ENCODE assay signal across 1 cellular context in genomic region chr6:33786736-33787135, GRCh38.
TF ChIP-seq lines count a peak whose summit lies in the region.

No MANE protein-coding gene starts in this region.

TF ChIP-seq in endothelial cell of umbilical vein, 7 proteins besides CTCF, POLR2A, EP300 and RAD21:
- TF ChIP-seq MAX (IDR thresholded peaks at IDR 0.05; ENCODE audit: insufficient read depth, insufficient read length) (no peak), JUN (IDR thresholded peaks at IDR 0.05; ENCODE audit: borderline replicate concordance, insufficient read depth, insufficient read length, low read depth) (no peak), POLR2AphosphoS5 (IDR thresholded peaks at IDR 0.05; ENCODE audit: insufficient read depth, low read depth, low read length) (no peak), GATA2 (IDR thresholded peaks at IDR 0.05; ENCODE audit: insufficient read depth, insufficient read length, low read depth, low read length) (no peak), MYC (IDR thresholded peaks at IDR 0.05; ENCODE audit: low read depth, low read length) (no peak), EZH2 (IDR thresholded peaks at IDR 0.05; ENCODE audit: borderline replicate concordance, low read depth, low read length, severe bottlenecking) (no peak), FOS (IDR thresholded peaks at IDR 0.05; ENCODE audit: borderline replicate concordance, insufficient read depth, low read length) (no peak)
